9 cellular contexts compared by ENCODE assay signal in the genomic region with DNA sequence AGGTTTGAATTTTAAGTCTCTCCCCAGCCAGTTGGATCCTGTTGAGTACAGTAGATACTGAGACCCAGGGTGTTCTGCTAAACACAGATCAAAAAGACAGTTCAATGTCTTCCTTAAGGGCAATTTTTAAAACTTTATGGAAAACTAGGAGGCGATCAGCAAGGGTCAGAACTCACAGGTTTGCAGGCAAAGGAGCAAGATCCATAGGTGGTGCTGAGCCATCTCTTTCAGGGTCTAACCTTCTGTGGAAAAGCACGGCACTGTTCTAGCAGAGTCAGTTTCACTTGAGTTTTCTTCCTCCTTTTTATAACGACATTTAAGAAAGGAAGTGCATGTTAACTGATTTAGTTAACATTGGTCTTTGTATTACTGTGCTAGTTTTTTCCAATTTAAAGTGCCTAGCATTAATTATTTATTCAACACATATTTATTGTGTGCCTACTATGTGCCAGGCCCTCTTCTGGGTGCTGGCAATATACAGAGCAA. TPM values are rescaled to one million over a fixed set of nuclear protein-coding genes. Genes with fewer than 3 reads are reported as not detected.
DNase-seq lines count a peak whose midpoint lies in the region; ATAC-seq and TF ChIP-seq lines count a peak whose summit lies in the region.
"Had no signal": no experiment of that assay in that cellular context is flagged by ENCODE, and none has a peak within 500 bp of the region (broad histone marks: within the 10 kb centered on the region; RNA-seq: fewer than 3 reads in every experiment).

A gene with protein sequence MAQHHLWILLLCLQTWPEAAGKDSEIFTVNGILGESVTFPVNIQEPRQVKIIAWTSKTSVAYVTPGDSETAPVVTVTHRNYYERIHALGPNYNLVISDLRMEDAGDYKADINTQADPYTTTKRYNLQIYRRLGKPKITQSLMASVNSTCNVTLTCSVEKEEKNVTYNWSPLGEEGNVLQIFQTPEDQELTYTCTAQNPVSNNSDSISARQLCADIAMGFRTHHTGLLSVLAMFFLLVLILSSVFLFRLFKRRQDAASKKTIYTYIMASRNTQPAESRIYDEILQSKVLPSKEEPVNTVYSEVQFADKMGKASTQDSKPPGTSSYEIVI (minus strand): TSS at position 281 of the 486 bp plus-strand sequence. CDS start 59 bp downstream, at position 222.

- H3K9me3 Mint-ChIP-seq in activated T-helper 1 cell treated with anti-CD3 and anti-CD28 coated beads, Interleukin-12 subunit alpha, Interleukin-12 subunit beta, Interleukin-2, Interleukin-4 antibody, amounts not matched to agents 30 ng/mL and 10 ng/mL and 1 ng/mL, durations not matched to agents 14 hours and 24 hours and 36 hours: peaks cover 16% of the 10 kb centered on the region
- peaks cover 0 to 19% (median 3%) of the 10 kb centered on the region in 11 donors for H3K9me3 Mint-ChIP-seq in naive thymus-derived CD4-positive, alpha-beta T cell

- peaks cover 36% of the 10 kb centered on the region for H3K4me1 ChIP-seq in DND-41 (ENCODE audit: insufficient read depth, low read length)
- peaks cover 33 to 60% of the 10 kb centered on the region in 2 donors for H3K4me1 ChIP-seq in naive thymus-derived CD4-positive, alpha-beta T cell (ENCODE audit: control insufficient read depth in 2 of 2, insufficient read depth in 2 of 2, low read length in 2 of 2)

- H3K27me3 ChIP-seq in DND-41 (ENCODE audit: insufficient read depth, low read length, poor library complexity): no peaks in the 10 kb centered on the region
- H3K27me3 ChIP-seq in naive thymus-derived CD4-positive, alpha-beta T cell (ENCODE audit: control insufficient read depth in 2 of 2, insufficient read depth in 2 of 2, low read length in 2 of 2): no peaks in the 10 kb centered on the region

- peak within 1 kb of the TSS; percentile 85 for H3K4me3 Mint-ChIP-seq in activated T-helper 1 cell treated with anti-CD3 and anti-CD28 coated beads, Interleukin-12 subunit alpha, Interleukin-12 subunit beta, Interleukin-2, Interleukin-4 antibody, amounts not matched to agents 30 ng/mL and 10 ng/mL and 1 ng/mL, durations not matched to agents 14 hours and 24 hours and 36 hours
- H3K4me3 Mint-ChIP-seq in naive thymus-derived CD4-positive, alpha-beta T cell: peak within 1 kb of the TSS; percentile 84 to 97 (median 95)

- H3K36me3 Mint-ChIP-seq in activated T-helper 1 cell treated with anti-CD3 and anti-CD28 coated beads, Interleukin-12 subunit alpha, Interleukin-12 subunit beta, Interleukin-2, Interleukin-4 antibody, amounts not matched to agents 30 ng/mL and 10 ng/mL and 1 ng/mL, durations not matched to agents 14 hours and 24 hours and 36 hours (ENCODE audit: low read depth): peaks cover 17% of the 10 kb centered on the region
- peaks cover 4 to 28% (median 8%) of the 10 kb centered on the region in 5 donors for H3K36me3 Mint-ChIP-seq in naive thymus-derived CD4-positive, alpha-beta T cell

- H3K9ac ChIP-seq in DND-41 (ENCODE audit: low read depth, low read length): peak within 1 kb of the TSS; percentile 58

- H3K4me1 Mint-ChIP-seq in activated T-helper 1 cell treated with anti-CD3 and anti-CD28 coated beads, Interleukin-12 subunit alpha, Interleukin-12 subunit beta, Interleukin-2, Interleukin-4 antibody, amounts not matched to agents 30 ng/mL and 10 ng/mL and 1 ng/mL, durations not matched to agents 14 hours and 24 hours and 36 hours (ENCODE audit: low read depth): peaks cover 73% of the 10 kb centered on the region
- peaks cover 49 to 92% (median 83%) of the 10 kb centered on the region in 7 donors for H3K4me1 Mint-ChIP-seq in naive thymus-derived CD4-positive, alpha-beta T cell

- H2AFZ ChIP-seq in DND-41 (ENCODE audit: low read depth, low read length): peak within 1 kb of the TSS; percentile 79

- POLR2A ChIA-PET in naive thymus-derived CD4-positive, alpha-beta T cell (lab: Charles Lee): interaction anchor here (0.7 to 7.3 kb wide), 10 partner anchors 9 to 141 kb away, joined by 3 to 70 read pairs (median 6); a partner anchor contains a TSS

- H3K4me3 ChIP-seq in DND-41 (ENCODE audit: low read depth in 1 of 2, low read length in 2 of 2): peak within 1 kb of the TSS; percentile 17 to 54; a peak in 3 of 4 replicates
- H3K4me3 ChIP-seq in Jurkat, Clone E6-1 (ENCODE audit: low read length): peak within 1 kb of the TSS; percentile 57
- H3K4me3 ChIP-seq in naive thymus-derived CD4-positive, alpha-beta T cell (ENCODE audit: low read length): peak within 1 kb of the TSS; percentile 66

- no peaks in the 10 kb centered on the region for H3K79me2 ChIP-seq in DND-41 (ENCODE audit: insufficient read depth, low read length)

- H3K27me3 Mint-ChIP-seq in activated T-helper 1 cell treated with anti-CD3 and anti-CD28 coated beads, Interleukin-12 subunit alpha, Interleukin-12 subunit beta, Interleukin-2, Interleukin-4 antibody, amounts not matched to agents 30 ng/mL and 10 ng/mL and 1 ng/mL, durations not matched to agents 14 hours and 24 hours and 36 hours (ENCODE audit: insufficient read depth): no peaks in the 10 kb centered on the region
- no peaks in the 10 kb centered on the region for H3K27me3 Mint-ChIP-seq in naive thymus-derived CD4-positive, alpha-beta T cell

- peak within 1 kb of the TSS; percentile 91 for H3K27ac Mint-ChIP-seq in activated T-helper 1 cell treated with anti-CD3 and anti-CD28 coated beads, Interleukin-12 subunit alpha, Interleukin-12 subunit beta, Interleukin-2, Interleukin-4 antibody, amounts not matched to agents 30 ng/mL and 10 ng/mL and 1 ng/mL, durations not matched to agents 14 hours and 24 hours and 36 hours
- H3K27ac Mint-ChIP-seq in naive thymus-derived CD4-positive, alpha-beta T cell: peak within 1 kb of the TSS; percentile 91 to 99 (median 96)

- intact Hi-C loops in activated T-helper 1 cell treated with anti-CD3 and anti-CD28 coated beads, Interleukin-12 subunit alpha, Interleukin-12 subunit beta, Interleukin-2, Interleukin-4 antibody, amounts not matched to agents 30 ng/mL and 10 ng/mL and 1 ng/mL, durations not matched to agents 14 hours and 24 hours and 36 hours (cut with micrococcal nuclease): loop anchor here (5.0 kb wide), 1 partner anchor 317 kb away; a partner anchor contains a TSS
- intact Hi-C loops in naive thymus-derived CD4-positive, alpha-beta T cell (cut with micrococcal nuclease): loop anchor here (1.0 to 2.0 kb wide), 2 partner anchors 58 to 236 kb away; a partner anchor contains a TSS
- intact Hi-C loops in head of caudate nucleus (cut with DNase I): no loop called here

- ATAC-seq in DND-41 (ENCODE audit: insufficient read depth, low read depth) (peak; percentile 87), HG03108 (IDR thresholded peaks at IDR 0.05; ENCODE audit: unreplicated experiment) (no peak), GM21528 (IDR thresholded peaks at IDR 0.05; ENCODE audit: low FRiP score, unreplicated experiment) (no peak)
- peak; percentile 54 for ATAC-seq in naive thymus-derived CD4-positive, alpha-beta T cell

- peak within 1 kb of the TSS; percentile 85 for H3K27ac ChIP-seq in DND-41 (ENCODE audit: low read length)
- H3K27ac ChIP-seq in naive thymus-derived CD4-positive, alpha-beta T cell (ENCODE audit: low read depth, low read length): peak within 1 kb of the TSS; percentile 79

- DNase-seq in DND-41 (peak; percentile 36), superior temporal gyrus (ENCODE audit: extremely low spot score) (no peak), head of caudate nucleus (no peak)
- peak; percentile 58 for DNase-seq in Jurkat, Clone E6-1 (ENCODE audit: low read depth, low spot score)
- DNase-seq in activated T-helper 1 cell treated with anti-CD3 and anti-CD28 coated beads, Interleukin-12 subunit alpha, Interleukin-12 subunit beta, Interleukin-2, Interleukin-4 antibody, amounts not matched to agents 30 ng/mL and 10 ng/mL and 1 ng/mL, durations not matched to agents 14 hours and 24 hours and 36 hours (ENCODE audit: low spot score): no peak
- peak in 6 of 9 donors; percentile 15 to 54 (median 36) for DNase-seq in naive thymus-derived CD4-positive, alpha-beta T cell
- DNase-seq: NCI-H1092 had no signal

- H4K20me1 ChIP-seq in DND-41 (ENCODE audit: insufficient read depth, low read length): no peaks in the 10 kb centered on the region

- TF ChIP-seq CTCF in DND-41 (IDR thresholded peaks at IDR 0.05; ENCODE audit: borderline replicate concordance, extremely low read depth, low read length, poor library complexity, severe bottlenecking): peak; percentile 12

- no peaks in the 10 kb centered on the region for H3K9me3 ChIP-seq in DND-41 (ENCODE audit: insufficient read depth, low read length, severe bottlenecking)
- H3K9me3 ChIP-seq in naive thymus-derived CD4-positive, alpha-beta T cell (ENCODE audit: control insufficient read depth in 2 of 3, low read length in 3 of 3): no peaks in the 10 kb centered on the region

- H3K4me2 ChIP-seq in DND-41 (ENCODE audit: insufficient read depth, low read length): peak within 1 kb of the TSS; percentile 66

- CTCF ChIA-PET in naive thymus-derived CD4-positive, alpha-beta T cell (lab: Charles Lee): interaction anchor here (0.8 to 2.0 kb wide), 3 partner anchors 35 to 61 kb away, joined by 3 to 10 read pairs (median 6); no protein-coding TSS in a partner anchor

- H3K36me3 ChIP-seq in DND-41 (ENCODE audit: insufficient read depth, low read length): no peaks in the 10 kb centered on the region
- no peaks in the 10 kb centered on the region for H3K36me3 ChIP-seq in naive thymus-derived CD4-positive, alpha-beta T cell (ENCODE audit: control insufficient read depth in 2 of 3, insufficient read depth in 3 of 3, low read length in 3 of 3)

RNA-seq across cellular contexts. Expression of the gene that starts here (rescaled TPM):
- polyA plus RNA-seq in Jurkat, Clone E6-1 (2012; ENCODE audit: insufficient read depth, insufficient read length): 6.0 TPM
- total RNA-seq in activated T-helper 1 cell treated with anti-CD3 and anti-CD28 coated beads, Interleukin-12 subunit alpha, Interleukin-12 subunit beta, Interleukin-2, Interleukin-4 antibody, amounts not matched to agents 30 ng/mL and 10 ng/mL and 1 ng/mL, durations not matched to agents 14 hours and 24 hours and 36 hours: 16.3 and 17.2 TPM in 2 replicates
- 10 to 100 TPM; 25.1 to 40.7 (median 32.3) TPM for total RNA-seq in naive thymus-derived CD4-positive, alpha-beta T cell
- polyA plus RNA-seq in naive thymus-derived CD4-positive, alpha-beta T cell: 10 to 100 TPM in 1 of 2 donors, 1 to 10 TPM in 1; 7.4 to 11.3 TPM

Comparison
In these comparisons a context has a peak if more than half of its experiments do, and no peak if none do; other contexts are left out.
1. ATAC-seq: peak in DND-41 (single experiment) and naive thymus-derived CD4-positive, alpha-beta T cell (single experiment); none in HG03108 (single experiment) and GM21528 (single experiment).
2. DNase-seq: peak in DND-41 (single experiment), Jurkat, Clone E6-1 (single experiment) and naive thymus-derived CD4-positive, alpha-beta T cell (6 of 9); none in activated T-helper 1 cell treated with anti-CD3 and anti-CD28 coated beads, Interleukin-12 subunit alpha, Interleukin-12 subunit beta, Interleukin-2, Interleukin-4 antibody, amounts not matched to agents 30 ng/mL and 10 ng/mL and 1 ng/mL, durations not matched to agents 14 hours and 24 hours and 36 hours (single experiment), superior temporal gyrus (single experiment) and head of caudate nucleus (0 of 42).
3. Peak in every context shown above with its lines, with median percentiles within 50 percentile points of each other: H3K4me3 ChIP-seq.